In genomic region chr18:24446953-24447537, GRCh38 we compare ENCODE assay signal across 12 cellular contexts. TPM values are rescaled to one million over a fixed set of nuclear protein-coding genes. Genes with fewer than 3 reads are reported as not detected.
DNase-seq lines count a peak whose midpoint lies in the region; ATAC-seq and TF ChIP-seq lines count a peak whose summit lies in the region.
"Had no signal": no experiment of that assay in that cellular context is flagged by ENCODE, and none has a peak within 500 bp of the region (broad histone marks: within the 10 kb centered on the region; RNA-seq: fewer than 3 reads in every experiment).

No MANE protein-coding gene starts in this region.

- ATAC-seq in Panc1 (no peak), GM21576 (IDR thresholded peaks at IDR 0.05; ENCODE audit: unreplicated experiment) (no peak), GM19023 (IDR thresholded peaks at IDR 0.05; ENCODE audit: unreplicated experiment) (no peak)

- TF ChIP-seq CTCF in C4-2B (conservative IDR thresholded peaks at IDR 0.05): peak; percentile 74
- TF ChIP-seq CTCF in HEK293 (tag by site-specific recombination; IDR thresholded peaks at IDR 0.05): peak; percentile 25; the same call in 1 of the 2 replicates
- peak; percentile 45; the same call in 1 of the 2 replicates for TF ChIP-seq CTCF in Panc1 (IDR thresholded peaks at IDR 0.05)
- peak; percentile 16 for TF ChIP-seq CTCF in fibroblast of villous mesenchyme (IDR thresholded peaks at IDR 0.05; ENCODE audit: insufficient read depth, low read depth, low read length)
- no peak for TF ChIP-seq CTCF in GM13976 (IDR thresholded peaks at IDR 0.05; ENCODE audit: borderline replicate concordance, control extremely low read depth, extremely low read depth, insufficient read depth, missing control alignments)

- no peaks in the 10 kb centered on the region for H3K4me1 ChIP-seq in HEK293 (ENCODE audit: control insufficient read depth, insufficient read depth, low read length)
- H3K4me1 ChIP-seq in Panc1 (ENCODE audit: control insufficient read depth, insufficient read depth, low read length): no peaks in the 10 kb centered on the region

- peaks cover 48 to 88% of the 10 kb centered on the region in 2 experiments for H3K36me3 ChIP-seq in HEK293 (ENCODE audit: control insufficient read depth in 2 of 2, insufficient read depth in 1 of 2, low read length in 2 of 2)
- peaks cover 28% of the 10 kb centered on the region for H3K36me3 ChIP-seq in Panc1 (ENCODE audit: control insufficient read depth, insufficient read depth, low read length)

- BruUV-seq in Panc1 (replicated peaks; lab: Mats Ljungman, UMichigan): no TSS peak

- H3K27ac ChIP-seq in C4-2B: no peak overlapping the region
- no peak overlapping the region for H3K27ac ChIP-seq in HEK293 (ENCODE audit: extremely low read depth, low read depth, low read length)
- H3K27ac ChIP-seq in Panc1 (ENCODE audit: low read length): no peak overlapping the region

- H3K9me3 ChIP-seq in HEK293 (ENCODE audit: control insufficient read depth, insufficient read depth, low read depth, low read length) (no peaks in the 10 kb centered on the region), Panc1 (ENCODE audit: control insufficient read depth, insufficient read depth, low read depth, low read length) (no peaks in the 10 kb centered on the region)

- CTCF ChIA-PET in HEK293 (lab: Yijun Ruan, JAX) (interaction anchor here (0.5 to 1.9 kb wide), 7 partner anchors 11 to 266 kb away, joined by 3 to 9 read pairs (median 5); partner anchors contain the start of gene HRH4), Panc1 (lab: Charles Lee) (interaction anchor here (0.5 to 1.2 kb wide), 4 partner anchors 15 to 87 kb away, joined by 3 to 8 read pairs (median 3); no protein-coding TSS in a partner anchor)

- DNase-seq in Panc1 (ENCODE audit: low read depth, low spot score) (no peak), fibroblast of villous mesenchyme (ENCODE audit: low read depth) (no peak), posterior cingulate gyrus (no peak), GM13976 (ENCODE audit: low spot score) (no peak)
- DNase-seq: activated naive CD4-positive, alpha-beta T cell treated with Interleukin-2 at 50 U/mL for 16 hours; NCI-H1436; RPMI8226; substantia nigra had no signal

- POLR2A ChIA-PET in HEK293 (lab: Yijun Ruan, JAX): no interaction called here
- POLR2A ChIA-PET in Panc1 (lab: Charles Lee): interaction anchor here (0.5 kb wide), 1 partner anchor 473 kb away, joined by 6 read pairs; no protein-coding TSS in a partner anchor

- intact Hi-C loops in Panc1 (cut with micrococcal nuclease; ENCODE audit: unreplicated experiment) (no loop called here), posterior cingulate gyrus (cut with DNase I) (no loop called here)

- H3K4me3 ChIP-seq in HEK293 (ENCODE audit: low read depth, low read length): no peak overlapping the region
- H3K4me3 ChIP-seq in Panc1 (ENCODE audit: low read depth in 2 of 2, low read length in 2 of 2): no peak overlapping the region
- H3K4me3 ChIP-seq in fibroblast of villous mesenchyme (ENCODE audit: low read depth, low read length): no peak overlapping the region

- in situ Hi-C loops in Panc1 (cut with HindIII; ENCODE audit: low pct_unique_long_range_greater_than_20kb, low sequenced_read_pairs): no loop called here
- in situ Hi-C loops in GM13976 (cut with MboI; ENCODE audit: low sequenced_read_pairs, unreplicated experiment): no loop called here

- H3K27me3 ChIP-seq in Panc1 (ENCODE audit: control insufficient read depth, insufficient read depth, low read length): no peaks in the 10 kb centered on the region

TF ChIP-seq in HEK293, 187 proteins besides CTCF, POLR2A, EP300 and RAD21:
- TF ChIP-seq ZNF664 (tag by site-specific recombination; IDR thresholded peaks at IDR 0.05) (peak; percentile 91), ZNF184 (tag by site-specific recombination; IDR thresholded peaks at IDR 0.05) (no peak), ZXDB (tag by site-specific recombination; IDR thresholded peaks at IDR 0.05) (no peak)
TF ChIP-seq in HEK293: peak in this region for 1.

RNA-seq across cellular contexts. Expression of gene HRH4, which starts 13.4 kb away (rescaled TPM):
- total RNA-seq in Panc1 (2021; ENCODE audit: unreplicated experiment) (not detected), fibroblast of villous mesenchyme (under 0.01 TPM in 1 of 2 replicates, not detected in the other)
- not detected for polyA plus RNA-seq in Panc1 (2012; ENCODE audit: insufficient read length)

RNA-seq across cellular contexts. Expression of gene IMPACT, which starts 20.6 kb away (rescaled TPM):
- total RNA-seq in Panc1 (2021; ENCODE audit: unreplicated experiment): 36.2 TPM
- 34.5 TPM for polyA plus RNA-seq in Panc1 (2012; ENCODE audit: insufficient read length)
- total RNA-seq in fibroblast of villous mesenchyme: 25.8 and 35.4 TPM in 2 replicates

RNA-seq across cellular contexts. Expression of gene OSBPL1A, which starts 49.4 kb away (rescaled TPM):
- 50.5 TPM for total RNA-seq in Panc1 (2021; ENCODE audit: unreplicated experiment)
- 43.2 TPM for polyA plus RNA-seq in Panc1 (2012; ENCODE audit: insufficient read length)
- 23.3 and 24.5 TPM in 2 replicates for total RNA-seq in fibroblast of villous mesenchyme
